In genomic region chr7:116762951-116763350, GRCh38 we compare ENCODE assay signal across 21 cellular contexts.
"Had no signal": no experiment of that assay in that cellular context is flagged by ENCODE, and none has a peak within 500 bp of the region (broad histone marks: within the 10 kb centered on the region; RNA-seq: fewer than 3 reads in every experiment).

No MANE protein-coding gene starts in this region.

- H3K4me3 ChIP-seq: body of pancreas, cardiac muscle cell, gastroesophageal sphincter, ovary, prostate gland, right atrium auricular region, tibial nerve had no signal

- H3K27ac ChIP-seq: body of pancreas, cardiac muscle cell, epithelial cell of prostate, gastroesophageal sphincter, neutrophil, ovary, prostate gland, right atrium auricular region, tibial nerve, VCaP had no signal

- H3K36me3 Mint-ChIP-seq: activated naive CD4-positive, alpha-beta T cell treated with anti-CD3 and anti-CD28 coated beads, Interleukin-2, amount 50 U/mL, for 24 hours; natural killer cell treated with Interleukin-12 subunit alpha and Interleukin-12 subunit beta and Interleukin-15 and Interleukin-18, amount 100 ng/mL, for 72 hours had no signal

- H3K27me3 Mint-ChIP-seq: natural killer cell treated with Interleukin-12 subunit alpha and Interleukin-12 subunit beta and Interleukin-15 and Interleukin-18, amount 100 ng/mL, for 72 hours had no signal

- H3K36me3 ChIP-seq: cardiac muscle cell, gastroesophageal sphincter, neutrophil, ovary, prostate gland, right atrium auricular region had no signal

- H3K27ac Mint-ChIP-seq: activated CD8-positive, alpha-beta T cell treated with anti-CD3 and anti-CD28 coated beads, Interleukin-2, amount 10 ng/mL, durations not matched to agents 7 days and 5 days; activated naive CD4-positive, alpha-beta T cell treated with anti-CD3 and anti-CD28 coated beads, Interleukin-2, amount 50 U/mL, for 24 hours; natural killer cell treated with Interleukin-12 subunit alpha and Interleukin-12 subunit beta and Interleukin-15 and Interleukin-18, amount 100 ng/mL, for 72 hours; stimulated activated naive CD8-positive, alpha-beta T cell treated with anti-CD3 and anti-CD28 coated beads, Interleukin-15, Interleukin-2, amounts not matched to agents 100 ng/mL and 50 ng/mL, for 24 hours had no signal

- DNase-seq: activated CD4-positive, alpha-beta T cell treated with anti-CD3 and anti-CD28 coated beads for 1 hour; activated CD4-positive, alpha-beta T cell treated with anti-CD3 and anti-CD28 coated beads, Interleukin-2, amount 50 U/mL, for 1 hour; activated CD8-positive, alpha-beta T cell treated with anti-CD3 and anti-CD28 coated beads, Interleukin-2, amount 10 ng/mL, durations not matched to agents 7 days and 5 days; activated gamma-delta T cell treated with Interleukin-2 at 50 U/mL for 16 hours; anterior cingulate cortex; body of pancreas; head of caudate nucleus; hypothalamus; midbrain; ovary had no signal

- H3K9me3 Mint-ChIP-seq: activated naive CD4-positive, alpha-beta T cell treated with anti-CD3 and anti-CD28 coated beads, Interleukin-2, amount 50 U/mL, for 24 hours; natural killer cell treated with Interleukin-12 subunit alpha and Interleukin-12 subunit beta and Interleukin-15 and Interleukin-18, amount 100 ng/mL, for 72 hours; stimulated activated naive CD8-positive, alpha-beta T cell treated with anti-CD3 and anti-CD28 coated beads, Interleukin-15, Interleukin-2, amounts not matched to agents 100 ng/mL and 50 ng/mL, for 24 hours had no signal

- H3K9me3 ChIP-seq: body of pancreas, gastroesophageal sphincter, neutrophil, ovary, prostate gland, right atrium auricular region, tibial nerve had no signal

- H3K27me3 ChIP-seq: body of pancreas, cardiac muscle cell, gastroesophageal sphincter, neutrophil, ovary, right atrium auricular region, tibial nerve had no signal

- H3K4me1 Mint-ChIP-seq: activated naive CD4-positive, alpha-beta T cell treated with anti-CD3 and anti-CD28 coated beads, Interleukin-2, amount 50 U/mL, for 24 hours had no signal

- H3K4me1 ChIP-seq: body of pancreas, gastroesophageal sphincter, prostate gland, right atrium auricular region, tibial nerve had no signal

- H3K4me3 Mint-ChIP-seq: activated CD8-positive, alpha-beta T cell treated with anti-CD3 and anti-CD28 coated beads, Interleukin-2, amount 10 ng/mL, durations not matched to agents 7 days and 5 days; activated naive CD4-positive, alpha-beta T cell treated with anti-CD3 and anti-CD28 coated beads, Interleukin-2, amount 50 U/mL, for 24 hours; natural killer cell treated with Interleukin-12 subunit alpha and Interleukin-12 subunit beta and Interleukin-15 and Interleukin-18, amount 100 ng/mL, for 72 hours; stimulated activated naive CD8-positive, alpha-beta T cell treated with anti-CD3 and anti-CD28 coated beads, Interleukin-15, Interleukin-2, amounts not matched to agents 100 ng/mL and 50 ng/mL, for 24 hours had no signal
